Comparison of ENCODE assay signal across 9 cellular contexts in the genomic region with DNA sequence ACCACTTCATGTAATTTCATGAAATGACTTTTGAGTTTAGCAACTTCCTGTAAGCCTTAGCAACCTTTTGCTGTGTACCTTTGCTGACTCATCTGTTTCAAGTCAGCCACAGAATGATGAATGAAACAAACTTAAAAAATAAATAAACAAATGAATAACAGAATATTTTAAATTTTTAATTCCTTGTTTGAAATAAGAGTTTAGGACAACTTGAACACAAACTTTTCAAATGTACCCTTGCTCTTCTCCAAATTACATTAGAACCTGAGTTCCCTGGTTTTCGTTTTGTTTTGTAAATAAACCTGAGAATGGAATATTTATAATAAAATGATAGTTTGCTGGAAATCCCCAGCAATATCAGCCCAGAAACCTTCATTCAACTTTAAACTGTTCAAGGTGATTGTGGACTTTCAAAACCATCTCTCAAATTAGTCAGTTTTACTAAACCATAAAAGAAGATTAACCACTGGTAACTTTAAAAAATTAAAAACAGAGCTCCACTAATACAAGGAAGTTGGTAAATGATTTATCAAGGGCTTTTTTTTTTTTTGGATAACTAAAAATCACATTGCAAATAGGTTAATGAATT. TPM values are rescaled to one million over a fixed set of nuclear protein-coding genes. Genes with fewer than 3 reads are reported as not detected.
DNase-seq lines count a peak whose midpoint lies in the region; ATAC-seq, FAIRE-seq and TF ChIP-seq lines count a peak whose summit lies in the region.
"Had no signal": no experiment of that assay in that cellular context is flagged by ENCODE, and none has a peak within 500 bp of the region (broad histone marks: within the 10 kb centered on the region; RNA-seq: fewer than 3 reads in every experiment).

No MANE protein-coding gene starts in this region.

- no peak overlapping the region for H3K14ac ChIP-seq in H1 (ENCODE audit: insufficient read length)

- no peak overlapping the region for H2BK12ac ChIP-seq in H1 (ENCODE audit: low read depth, low read length)

- H3K79me1 ChIP-seq in H1 (ENCODE audit: low read depth, low read length): peaks cover 7% of the 10 kb centered on the region; the same call in 1 of the 2 replicates

- H3K18ac ChIP-seq in H1 (ENCODE audit: extremely low read depth, low read length): no peak overlapping the region

- H4K5ac ChIP-seq in H1 (ENCODE audit: insufficient read length, low read depth, low read length): no peak overlapping the region

- no peak overlapping the region for H2BK15ac ChIP-seq in H1 (ENCODE audit: low read length)

- H4K8ac ChIP-seq in H1 (ENCODE audit: extremely low read depth, insufficient read depth, low read length): no peak overlapping the region

- peak in 1 of 2 experiments; percentile 52; a peak in 2 of 5 replicates for TF ChIP-seq EP300 in A549 (IDR thresholded peaks at IDR 0.05)
- TF ChIP-seq EP300 in H1 (IDR thresholded peaks at IDR 0.05; ENCODE audit: borderline replicate concordance in 1 of 2, low read depth in 2 of 2, low read length in 2 of 2): no peak

- H2BK20ac ChIP-seq in H1 (ENCODE audit: low read length): no peak overlapping the region

- no peak overlapping the region for H3K56ac ChIP-seq in H1 (replicated peaks; ENCODE audit: insufficient read length, low read depth, low read length)

- H3K9ac ChIP-seq in H1 (replicated peaks in 1 of 4; ENCODE audit: extremely low read depth in 1 of 4, low read depth in 3 of 4, low read length in 3 of 4): no peak overlapping the region

- H3K4me3 ChIP-seq in A549 (0 out of 3 replicates have a peak overlapping the region, but pooled peaks have one; percentile 4), H1 (ENCODE audit: extremely low read depth in 1 of 4, insufficient read depth in 2 of 4, low read depth in 3 of 4, low read length in 4 of 4) (no peak overlapping the region), vagina (no peak overlapping the region)
- H3K4me3 ChIP-seq: cardiac muscle cell had no signal

- peaks cover 0 to 15% of the 10 kb centered on the region in 2 experiments; a peak in 2 of 4 replicates for H3K79me2 ChIP-seq in H1 (ENCODE audit: control insufficient read depth in 1 of 2, insufficient read depth in 2 of 2, low read length in 2 of 2)

- DNase-seq in A549 (ENCODE audit: low read depth in 1 of 2, low spot score in 1 of 2): peak; percentile 59 to 84
- DNase-seq in NCI-H510A treated with DMSO at 0.1 percent for 48 hours (lab: John Stamatoyannopoulos, UW): peak; percentile 74
- no peak for DNase-seq in H1 (ENCODE audit: low read depth in 1 of 2, low spot score in 2 of 2)
- DNase-seq in vagina (ENCODE audit: extremely low spot score in 2 of 2): no peak
- DNase-seq in HK-2 (ENCODE audit: unreplicated experiment): no peak
- no peak for DNase-seq in stimulated activated CD4-positive, alpha-beta T cell treated with anti-CD3 and anti-CD28 coated beads, Interleukin-15, amount 100 ng/mL, for 24 hours

- H3K4ac ChIP-seq in H1 (replicated peaks; ENCODE audit: insufficient read length, low read depth, low read length): no peak overlapping the region

- CTCF ChIA-PET in A549 (lab: Yijun Ruan, JAX): interaction anchor here (1.0 kb wide), 1 partner anchor 8 kb away, joined by 3 read pairs; no protein-coding TSS in a partner anchor
- CTCF ChIA-PET in H1 (lab: Charles Lee; ENCODE audit: partially characterized antibody): interaction anchor here (1.7 kb wide), 1 partner anchor 10 kb away, joined by 4 read pairs; the partner anchor contains the start of gene MBOAT1

- FAIRE-seq in A549 (lab: Jason Lieb, UNC): no peak
- FAIRE-seq in H1 (lab: Jason Lieb, UNC): no peak

- no peak for TF ChIP-seq CTCF in A549 (IDR thresholded peaks at IDR 0.05)
- TF ChIP-seq CTCF in H1 (IDR thresholded peaks at IDR 0.05; ENCODE audit: control extremely low read depth in 1 of 3, insufficient read depth in 1 of 3, low read depth in 1 of 3, low read length in 3 of 3): no peak
- TF ChIP-seq CTCF in vagina (IDR thresholded peaks at IDR 0.05): no peak

- intact Hi-C loops in vagina (cut with DNase I): no loop called here

- H2AFZ ChIP-seq in H1 (ENCODE audit: low read length): no peak overlapping the region

- no peak overlapping the region for H2BK5ac ChIP-seq in H1 (ENCODE audit: low read depth, low read length)

- H3K23ac ChIP-seq in H1 (ENCODE audit: insufficient read length): no peak overlapping the region

- H3K27me3 ChIP-seq in H1 (replicated peaks in 1 of 4; ENCODE audit: control insufficient read depth in 3 of 4, extremely low read depth in 1 of 4, insufficient read depth in 3 of 4, low read length in 3 of 4) (no peaks in the 10 kb centered on the region), vagina (no peaks in the 10 kb centered on the region)
- H3K27me3 ChIP-seq: cardiac muscle cell had no signal

- TF ChIP-seq POLR2A in A549 (IDR thresholded peaks at IDR 0.05; ENCODE audit: low read length) (no peak), H1 (IDR thresholded peaks at IDR 0.05; ENCODE audit: control extremely low read depth in 1 of 2, low read depth in 2 of 2, low read length in 2 of 2) (no peak), vagina (IDR thresholded peaks at IDR 0.05) (no peak)

- no peak overlapping the region for H4K91ac ChIP-seq in H1 (replicated peaks; ENCODE audit: insufficient read length, low read length)

- WGBS in A549 (ENCODE audit: missing lambda C conversion rate): 0% methylated on average over 1 of the region's 1 CpG
- WGBS in H1 (ENCODE audit: extremely low coverage in 1 of 2, insufficient coverage in 1 of 2, insufficient read length in 1 of 2, insufficient replicate concordance in 2 of 2, low coverage in 1 of 2, low lambda C conversion rate in 2 of 2, missing lambda C conversion rate in 1 of 2), 2 experiments: 45% methylated on average over 1 of the region's 1 CpG; no CpG with 5 or more reads in 1 of the 2 experiments

- H3K4me1 ChIP-seq in A549 (peaks cover 39% of the 10 kb centered on the region), H1 (replicated peaks in 1 of 4; ENCODE audit: control insufficient read depth in 3 of 4, insufficient read depth in 4 of 4, low read length in 3 of 4) (peaks cover 0 to 10% (median 5%) of the 10 kb centered on the region in 4 experiments; a peak in 5 of 7 replicates), vagina (peaks cover 78% of the 10 kb centered on the region)

- H3K27ac ChIP-seq in A549 (peak overlapping the region; percentile 71 to 84), H1 (ENCODE audit: low read depth, low read length) (no peak overlapping the region), vagina (peak overlapping the region; percentile 47)
- H3K27ac ChIP-seq: cardiac muscle cell had no signal

- H4K20me1 ChIP-seq in H1 (replicated peaks in 1 of 2; ENCODE audit: control insufficient read depth in 1 of 2, insufficient read depth in 2 of 2, low read length in 2 of 2): no peaks in the 10 kb centered on the region

- no peaks in the 10 kb centered on the region; the same call in 1 of the 2 replicates for H3K23me2 ChIP-seq in H1 (ENCODE audit: low read depth, low read length)

- H2AK5ac ChIP-seq in H1 (ENCODE audit: low read depth, low read length): no peak overlapping the region

- TF ChIP-seq RAD21 in A549 (conservative IDR thresholded peaks at IDR 0.05 in 1 of 2, IDR thresholded peaks at IDR 0.05 in 1 of 2) (no peak), H1 (IDR thresholded peaks at IDR 0.05 in 1 of 2, conservative IDR thresholded peaks at IDR 0.05 in 1 of 2; ENCODE audit: low read depth in 2 of 2, low read length in 2 of 2) (no peak)

- H3K9me3 ChIP-seq in A549: no peaks in the 10 kb centered on the region
- H3K9me3 ChIP-seq in H1 (ENCODE audit: insufficient read depth in 2 of 2, low read depth in 1 of 2, low read length in 1 of 2): no peaks in the 10 kb centered on the region
- no peaks in the 10 kb centered on the region for H3K9me3 ChIP-seq in vagina

- H3K36me3 ChIP-seq in H1 (ENCODE audit: control insufficient read depth in 2 of 4, insufficient read depth in 4 of 4, low read length in 3 of 4) (no peaks in the 10 kb centered on the region), vagina (no peaks in the 10 kb centered on the region)
- H3K36me3 ChIP-seq: cardiac muscle cell had no signal

- ATAC-seq in A549 (peak; percentile 60 to 78; a peak in 3 of 6 replicates), GM18861 (IDR thresholded peaks at IDR 0.05; ENCODE audit: unreplicated experiment) (peak; percentile 90), HG02970 (IDR thresholded peaks at IDR 0.05; ENCODE audit: low FRiP score, unreplicated experiment) (peak; percentile 84)

- peak overlapping the region; percentile 70 for H3K4me2 ChIP-seq in A549
- no peak overlapping the region for H3K4me2 ChIP-seq in H1 (ENCODE audit: insufficient read depth in 1 of 2, low read depth in 2 of 2, low read length in 2 of 2)

- POLR2A ChIA-PET in A549 (lab: Yijun Ruan, JAX) (interaction anchor here (0.9 kb wide), 1 partner anchor 201 kb away, joined by 3 read pairs; no protein-coding TSS in a partner anchor), H1 (lab: Charles Lee; ENCODE audit: partially characterized antibody) (interaction anchor here (0.6 to 1.0 kb wide), 2 partner anchors 12 to 19 kb away, joined by 3 read pairs; no protein-coding TSS in a partner anchor)

- H2BK120ac ChIP-seq in H1 (replicated peaks; ENCODE audit: low read depth, low read length): no peak overlapping the region

TF ChIP-seq in A549, 52 proteins besides CTCF, POLR2A, EP300 and RAD21 (continues in another document):
- TF ChIP-seq JUN (IDR thresholded peaks at IDR 0.05) (0 out of 5 replicates have a peak, but pooled peaks of 1 of the 2 experiments have one; percentile 23), CHD4 (IDR thresholded peaks at IDR 0.05; ENCODE audit: borderline replicate concordance) (no peak)

TF ChIP-seq in H1, 55 proteins besides CTCF, POLR2A, EP300 and RAD21:
- TF ChIP-seq MAFK (IDR thresholded peaks at IDR 0.05; ENCODE audit: low read depth, low read length) (peak; percentile 73), BRCA1 (IDR thresholded peaks at IDR 0.05; ENCODE audit: low read depth, low read length) (no peak)

RNA-seq across cellular contexts. Expression of gene MBOAT1, which starts 10.1 kb away (rescaled TPM):
- polyA plus RNA-seq in A549 (2011; rRNA removed) (5.5 and 5.7 TPM in 2 replicates), A549 (2017; fragmentation: RNase III; extraction: RNeasy Plus Mini Kit Qiagen cat#74134 plus additional on column Dnase treatment) (1.8 to 2.2 TPM (median 1.9 TPM) in 3 replicates), H1 (2011; rRNA removed) (4.9 and 5.2 TPM in 2 replicates)
- 1.4 and 1.9 TPM in 2 replicates for polyA plus RNA-seq in A549 (2012; cell fraction: cytosol; rRNA removed)
- 2.7 and 4.7 TPM in 2 replicates for polyA plus RNA-seq in A549 (2012; cell fraction: nucleus; rRNA removed)
- polyA minus RNA-seq in A549 (2011; rRNA and poly(A)+ RNA removed): 11.2 and 14.8 TPM in 2 replicates
- total RNA-seq in H1 (2021; fragmentation: NEBNext Ultra II Directional; extraction: Animal tissue kit (Norgen Biotek cat#: 25700)): 19.5 and 19.6 TPM in 2 replicates
- polyA plus RNA-seq in H1 (2011; cell fraction: cytosol; rRNA removed): 5.6 TPM
- 7.0 TPM for polyA plus RNA-seq in H1 (2011; cell fraction: nucleus; rRNA removed)
- polyA plus RNA-seq in H1 (2012, experiment 1 of 2): 8.4 to 10.4 TPM (median 9.2 TPM) in 4 replicates
- 1.5 TPM for polyA plus RNA-seq in H1 (2012, experiment 2 of 2)
- polyA plus RNA-seq in H1 (2013, experiment 1 of 2): 16.8 TPM
- polyA plus RNA-seq in H1 (2013, experiment 2 of 2): 18.6 TPM
- polyA minus RNA-seq in H1 (2011; rRNA and poly(A)+ RNA removed): 21.6 and 25.8 TPM in 2 replicates
- polyA minus RNA-seq in H1 (2011; cell fraction: cytosol; rRNA and poly(A)+ RNA removed): 13.2 TPM
- 11.7 TPM for polyA minus RNA-seq in H1 (2011; cell fraction: nucleus; rRNA and poly(A)+ RNA removed)
- 9.6 TPM for total RNA-seq in vagina

Comparison
In these comparisons a context has a peak if more than half of its experiments do, and no peak if none do; other contexts are left out.
1. DNase-seq: peak in A549 (2 of 2) and NCI-H510A treated with DMSO at 0.1 percent for 48 hours (single experiment); none in H1 (0 of 2), vagina (0 of 2), HK-2 (single experiment) and stimulated activated CD4-positive, alpha-beta T cell treated with anti-CD3 and anti-CD28 coated beads, Interleukin-15, amount 100 ng/mL, for 24 hours (single experiment).
2. Of the 18 proteins assayed by ChIP-seq in both H1 and A549: peak only in H1: none; only in A549: CEBPB; in both: MAFK; in neither: 14; mixed calls (peak in some experiments, not most) for 2.
3. Peak in every context shown above with its lines, with median percentiles within 50 percentile points of each other: ATAC-seq.